Comparison of ENCODE assay signal across 12 cellular contexts in genomic region chr13:97448503-97449251, GRCh38. TPM values are rescaled to one million over a fixed set of nuclear protein-coding genes. Genes with fewer than 3 reads are reported as not detected.
DNase-seq lines count a peak whose midpoint lies in the region; ATAC-seq and TF ChIP-seq lines count a peak whose summit lies in the region.
"Had no signal": no experiment of that assay in that cellular context is flagged by ENCODE, and none has a peak within 500 bp of the region (broad histone marks: within the 10 kb centered on the region; RNA-seq: fewer than 3 reads in every experiment).

No MANE protein-coding gene starts in this region.

- no peak overlapping the region for H2BK120ac ChIP-seq in mesenchymal stem cell (ENCODE audit: low read depth, low read length)

- no peak overlapping the region for H3K18ac ChIP-seq in mesenchymal stem cell (ENCODE audit: low read depth in 1 of 2, low read length in 2 of 2)

- no peak for DNase-seq in mesenchymal stem cell
- no peak for DNase-seq in DMS114 treated with DMSO at 0.1 percent for 48 hours (lab: John Stamatoyannopoulos, UW; ENCODE audit: unreplicated experiment)
- DNase-seq in brain microvascular endothelial cell: no peak
- DNase-seq: central memory CD4-positive, alpha-beta T cell; stimulated activated CD4-positive, alpha-beta T cell treated with anti-CD3 and anti-CD28 coated beads, Interleukin-2, amount 100 ng/mL, for 24 hours; stimulated activated naive CD4-positive, alpha-beta T cell treated with Interleukin-2 at 50 U/mL for 16 hours had no signal

- H4K8ac ChIP-seq in mesenchymal stem cell (ENCODE audit: low read length): no peak overlapping the region

- in situ Hi-C loops in brain microvascular endothelial cell (cut with HindIII; ENCODE audit: low pct_ligation_motif_present, low sequenced_read_pairs): no loop called here

- H3K79me1 ChIP-seq in mesenchymal stem cell (replicated peaks; ENCODE audit: low read length, poor library complexity, severe bottlenecking): peaks cover 15% of the 10 kb centered on the region

- no peak for TF ChIP-seq CTCF in brain microvascular endothelial cell (IDR thresholded peaks at IDR 0.05; ENCODE audit: low read depth, low read length, missing control alignments)

- no peak overlapping the region for H3K4me2 ChIP-seq in mesenchymal stem cell (ENCODE audit: low read length, poor library complexity, severe bottlenecking)
- H3K4me2 ChIP-seq: KMS-11 had no signal

- H2BK5ac ChIP-seq in mesenchymal stem cell (ENCODE audit: low read depth, low read length, poor library complexity, severe bottlenecking): no peak overlapping the region

- H2BK12ac ChIP-seq in mesenchymal stem cell (ENCODE audit: low read length in 2 of 2): no peak overlapping the region

- H3K4ac ChIP-seq in mesenchymal stem cell (ENCODE audit: low read depth in 1 of 2, low read length in 2 of 2): no peak overlapping the region

- H2BK15ac ChIP-seq in mesenchymal stem cell (ENCODE audit: low read depth, poor library complexity, severe bottlenecking): no peak overlapping the region

- WGBS in mesenchymal stem cell: 87% methylated on average over 5 of the region's 5 CpGs

- peaks cover 3% of the 10 kb centered on the region for H3K4me1 ChIP-seq in mesenchymal stem cell (ENCODE audit: control insufficient read depth, insufficient read depth, low read depth, low read length)

- no peak overlapping the region for H3K4me3 ChIP-seq in mesenchymal stem cell (ENCODE audit: insufficient read depth in 1 of 2, low read depth in 1 of 2, low read length in 2 of 2)
- H3K4me3 ChIP-seq in brain microvascular endothelial cell (ENCODE audit: low read depth, low read length): no peak overlapping the region

- no peak overlapping the region for H3K14ac ChIP-seq in mesenchymal stem cell (ENCODE audit: low read length in 2 of 2)

- H4K91ac ChIP-seq in mesenchymal stem cell (ENCODE audit: low read length): no peak overlapping the region

- H3K27ac ChIP-seq in mesenchymal stem cell (ENCODE audit: low read length, poor library complexity, severe bottlenecking): peak overlapping the region; percentile 60
- no peak overlapping the region for H3K27ac ChIP-seq in brain microvascular endothelial cell
- H3K27ac ChIP-seq: KMS-11 had no signal

- H3K9me3 ChIP-seq in mesenchymal stem cell (ENCODE audit: control insufficient read depth, low read length): no peaks in the 10 kb centered on the region

- H3K9ac ChIP-seq in mesenchymal stem cell (ENCODE audit: low read length): no peak overlapping the region
- H3K9ac ChIP-seq: KMS-11 had no signal

- H2AFZ ChIP-seq in mesenchymal stem cell (ENCODE audit: low read depth, low read length): no peak overlapping the region

- no peak overlapping the region for H2AK5ac ChIP-seq in mesenchymal stem cell (ENCODE audit: low read length, severe bottlenecking)

- ATAC-seq in GM18907 (IDR thresholded peaks at IDR 0.05; ENCODE audit: unreplicated experiment) (peak; percentile 81), HG02610 (IDR thresholded peaks at IDR 0.05; ENCODE audit: unreplicated experiment) (peak; percentile 73), HG03432 (IDR thresholded peaks at IDR 0.05; ENCODE audit: unreplicated experiment) (peak; percentile 77), HG02884 (IDR thresholded peaks at IDR 0.05; ENCODE audit: unreplicated experiment) (no peak), GM21515 (IDR thresholded peaks at IDR 0.05; ENCODE audit: unreplicated experiment) (no peak)

- H3K27me3 ChIP-seq in mesenchymal stem cell (ENCODE audit: control insufficient read depth in 1 of 2, insufficient read depth in 1 of 2, low read length in 2 of 2) (no peaks in the 10 kb centered on the region), brain microvascular endothelial cell (replicated peaks) (no peaks in the 10 kb centered on the region)

- no peak overlapping the region for H3K23ac ChIP-seq in mesenchymal stem cell (ENCODE audit: low read length in 2 of 2)

- H3K36me3 ChIP-seq in mesenchymal stem cell (ENCODE audit: control insufficient read depth in 1 of 2, insufficient read depth in 2 of 2, low read depth in 1 of 2, low read length in 2 of 2) (peaks cover 0 to 22% of the 10 kb centered on the region in 2 experiments), brain microvascular endothelial cell (replicated peaks) (no peaks in the 10 kb centered on the region)

RNA-seq across cellular contexts. Expression of gene RAP2A, which starts 14.7 kb away (rescaled TPM):
- 15.2 TPM for polyA plus RNA-seq in mesenchymal stem cell (2013, experiment 1 of 2)
- 15.4 TPM for polyA plus RNA-seq in mesenchymal stem cell (2013, experiment 2 of 2)

Comparison
In these comparisons a context has a peak if more than half of its experiments do, and no peak if none do; other contexts are left out.
1. ATAC-seq: peak in GM18907 (single experiment), HG02610 (single experiment) and HG03432 (single experiment); none in HG02884 (single experiment) and GM21515 (single experiment).